ENCODE assay signal across 28 cellular contexts in the genomic region with DNA sequence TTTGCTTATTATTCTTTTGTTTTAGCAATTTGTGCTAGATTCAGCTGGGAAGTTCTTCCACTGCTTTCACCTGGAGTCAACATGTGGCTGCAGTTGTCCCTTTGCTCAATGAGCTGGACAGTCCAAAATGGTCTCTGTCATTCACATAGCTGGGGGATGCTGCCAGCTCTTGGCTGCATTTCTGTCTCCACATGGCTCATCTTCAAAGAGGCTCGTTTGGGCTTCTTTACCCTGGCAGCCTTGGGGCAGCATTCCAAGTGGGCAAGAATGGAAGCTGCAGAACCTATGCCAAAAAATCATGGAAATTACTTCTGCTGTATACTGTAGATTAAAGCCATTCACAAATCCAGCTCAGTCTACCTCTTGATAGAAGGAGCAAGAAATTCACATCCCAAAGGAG.
"Had no signal": no experiment of that assay in that cellular context is flagged by ENCODE, and none has a peak within 500 bp of the region (broad histone marks: within the 10 kb centered on the region; RNA-seq: fewer than 3 reads in every experiment).

No MANE protein-coding gene starts in this region.

- H3K4me1 ChIP-seq: SJCRH30 had no signal

- DNase-seq: Kasumi-1, KG1, NCI-H1048, NCI-H1105 treated with DMSO at 0.1 percent for 48 hours, NCI-H1417, NCI-H1436, NCI-H146, NCI-H1694, NCI-H187 treated with DMSO at 0.1 percent for 48 hours, NCI-H2029, NCI-H2081, NCI-H2171 treated with DMSO at 0.1 percent for 48 hours, NCI-H2227 treated with DMSO at 0.1 percent for 48 hours, NCI-H345, NCI-H510A treated with DMSO at 0.1 percent for 48 hours, NCI-H524 treated with DMSO at 0.1 percent for 48 hours, NCI-H526 treated with DMSO at 0.1 percent for 48 hours, NCI-H774, PC-9, SHP77, SIG-M5, SJCRH30, T-cell had no signal

- H3K36me3 ChIP-seq: SJCRH30 had no signal

- ATAC-seq: Panc1, Right ventricle myocardium inferior, SK-N-SH treated with all-trans-retinoic acid at 6 μM for 48 hours, T-cell had no signal

- H3K27ac ChIP-seq: PC-9, RWPE1, SJCRH30, SK-N-MC had no signal

- H3K27me3 ChIP-seq: SJCRH30 had no signal

- H3K4me3 ChIP-seq: PC-9, SJCRH30, SK-N-MC had no signal
